Comparison of ENCODE assay signal across 18 cellular contexts in genomic region chr5:43997647-43998251, GRCh38.
DNase-seq lines count a peak whose midpoint lies in the region; ATAC-seq and TF ChIP-seq lines count a peak whose summit lies in the region.
"Had no signal": no experiment of that assay in that cellular context is flagged by ENCODE, and none has a peak within 500 bp of the region (broad histone marks: within the 10 kb centered on the region; RNA-seq: fewer than 3 reads in every experiment).

No MANE protein-coding gene starts in this region.

- H3K27me3 ChIP-seq in AG04450 (ENCODE audit: control insufficient read depth, insufficient read depth, low read length), result no peaks in the 10 kb centered on the region
- H3K27me3 ChIP-seq in lower lobe of right lung (ENCODE audit: low read depth), result no peaks in the 10 kb centered on the region
- no peaks in the 10 kb centered on the region for H3K27me3 ChIP-seq in prostate gland (replicated peaks; ENCODE audit: insufficient read depth)
- H3K27me3 ChIP-seq: adrenal gland, esophagus muscularis mucosa had no signal

- ATAC-seq in lower lobe of right lung, result peak; percentile 53 to 59
- ATAC-seq in GM21825 (IDR thresholded peaks at IDR 0.05; ENCODE audit: unreplicated experiment), result no peak
- ATAC-seq in esophagus mucosa, result no peak
- ATAC-seq: activated T-cell treated with anti-CD3 and anti-CD28 coated beads, Interleukin-2, amount 50 U/mL, for 72 hours had no signal

- POLR2A ChIA-PET in AG04450 (lab: Yijun Ruan, JAX), result interaction anchor here (0.6 to 1.3 kb wide), 4 partner anchors 158 to 442 kb away, joined by 3 to 7 read pairs (median 3); no protein-coding TSS in a partner anchor

- H3K4me3 ChIP-seq in AG04450 (ENCODE audit: low read depth, low read length) (no peak overlapping the region), lower lobe of right lung (no peak overlapping the region), prostate gland (no peak overlapping the region)
- H3K4me3 ChIP-seq: adrenal gland, esophagus muscularis mucosa had no signal

- peaks cover 9% of the 10 kb centered on the region for H3K4me1 ChIP-seq in lower lobe of right lung
- H3K4me1 ChIP-seq in prostate gland (replicated peaks), result no peaks in the 10 kb centered on the region

- WGBS in prostate gland, result 48% methylated on average over 5 of the region's 5 CpGs

- intact Hi-C loops in lower lobe of right lung (cut with DNase I), result no loop called here
- intact Hi-C loops in prostate gland (cut with DNase I), result no loop called here

- H3K36me3 ChIP-seq in lower lobe of right lung (no peaks in the 10 kb centered on the region), prostate gland (no peaks in the 10 kb centered on the region)
- H3K36me3 ChIP-seq: adrenal gland, esophagus muscularis mucosa had no signal

- no peaks in the 10 kb centered on the region for H3K9me3 ChIP-seq in AG04450 (ENCODE audit: control insufficient read depth, insufficient read depth, low read length)
- no peaks in the 10 kb centered on the region for H3K9me3 ChIP-seq in lower lobe of right lung
- H3K9me3 ChIP-seq in prostate gland, result no peaks in the 10 kb centered on the region
- H3K9me3 ChIP-seq: adrenal gland, esophagus muscularis mucosa had no signal

- H3K27ac ChIP-seq in AG04450 (ENCODE audit: low read depth, low read length) (no peak overlapping the region), lower lobe of right lung (no peak overlapping the region), prostate gland (no peak overlapping the region)
- H3K27ac ChIP-seq: esophagus muscularis mucosa had no signal

- CTCF ChIA-PET in AG04450 (lab: Charles Lee), result interaction anchor here (1.4 kb wide), 1 partner anchor 268 kb away, joined by 3 read pairs; no protein-coding TSS in a partner anchor

- no peak for TF ChIP-seq CTCF in AG04450 (IDR thresholded peaks at IDR 0.05; ENCODE audit: low read depth, low read length)
- TF ChIP-seq CTCF in lower lobe of right lung (IDR thresholded peaks at IDR 0.05), result no peak
- TF ChIP-seq CTCF in prostate gland (IDR thresholded peaks at IDR 0.05), result no peak

- TF ChIP-seq POLR2A in prostate gland (IDR thresholded peaks at IDR 0.05), result no peak

- DNase-seq in AG04450 (ENCODE audit: low read depth, low spot score), result peak; percentile 74
- DNase-seq in LHCN-M2 (ENCODE audit: low read depth), result peak; percentile 81
- DNase-seq in brain pericyte (ENCODE audit: low read depth, low spot score), result peak; percentile 82
- no peak for DNase-seq in lower lobe of right lung
- no peak for DNase-seq in prostate gland (ENCODE audit: low spot score)
- DNase-seq in foreskin melanocyte, result no peak
- DNase-seq: activated CD4-positive, alpha-beta T cell treated with anti-CD3 and anti-CD28 coated beads, Interleukin-2, amount 50 U/mL, for 1 hour; activated T-cell treated with anti-CD3 and anti-CD28 coated beads, Interleukin-2, amount 50 U/mL, for 72 hours; adrenal gland; cortex of kidney; DMS153; H9; NCI-H1105 treated with DMSO at 0.1 percent for 48 hours; NCI-H345; stimulated activated CD4-positive, alpha-beta T cell treated with anti-CD3 and anti-CD28 coated beads, Interleukin-2, amount 100 ng/mL, for 24 hours had no signal

Comparison
In these comparisons a context has a peak if more than half of its experiments do, and no peak if none do; other contexts are left out.
1. DNase-seq: peak in AG04450 (single experiment), LHCN-M2 (single experiment) and brain pericyte (single experiment); none in lower lobe of right lung (single experiment), prostate gland (single experiment) and foreskin melanocyte (single experiment).
2. ATAC-seq: peak in lower lobe of right lung (2 of 2); none in GM21825 (single experiment) and esophagus mucosa (single experiment).